In genomic region chr16:86166414-86166813, GRCh38 we compare ENCODE assay signal across 37 cellular contexts.
"Had no signal": no experiment of that assay in that cellular context is flagged by ENCODE, and none has a peak within 500 bp of the region (broad histone marks: within the 10 kb centered on the region; RNA-seq: fewer than 3 reads in every experiment).

No MANE protein-coding gene starts in this region.

- H3K4me3 ChIP-seq: MG63 had no signal

- H3K36me3 ChIP-seq: MG63 had no signal

- H3K9ac ChIP-seq: KMS-11 had no signal

- H3K27ac ChIP-seq: KMS-11 had no signal

- H3K4me2 ChIP-seq: KMS-11 had no signal

- DNase-seq: Karpas-422, Kasumi-1, MG63, MM.1S, MV-4-11, NCI-H1048, NCI-H1092, NCI-H1092 treated with DMSO at 0.1 percent for 48 hours, NCI-H1105, NCI-H1105 treated with DMSO at 0.1 percent for 48 hours, NCI-H1417, NCI-H1417 treated with DMSO at 0.1 percent for 48 hours, NCI-H1436, NCI-H1436 treated with DMSO at 0.1 percent for 48 hours, NCI-H146, NCI-H1694, NCI-H1694 treated with DMSO at 0.1 percent for 48 hours, NCI-H187, NCI-H187 treated with DMSO at 0.1 percent for 48 hours, NCI-H1930, NCI-H2029, NCI-H2029 treated with DMSO at 0.1 percent for 48 hours, NCI-H2081, NCI-H2081 treated with DMSO at 0.1 percent for 48 hours, NCI-H2107, NCI-H2171, NCI-H2171 treated with DMSO at 0.1 percent for 48 hours, NCI-H2227 treated with DMSO at 0.1 percent for 48 hours, NCI-H226, NCI-H345, NCI-H446, NCI-H446 treated with DMSO at 0.1 percent for 48 hours, NCI-H510A, NCI-H510A treated with DMSO at 0.1 percent for 48 hours, NCI-H524, NCI-H524 treated with DMSO at 0.1 percent for 48 hours had no signal

- H3K27me3 ChIP-seq: MG63 had no signal
